In genomic region chr1:221292652-221293051, GRCh38 we compare ENCODE assay signal across 18 cellular contexts.
DNase-seq lines count a peak whose midpoint lies in the region; ATAC-seq lines count a peak whose summit lies in the region.
"Had no signal": no experiment of that assay in that cellular context is flagged by ENCODE, and none has a peak within 500 bp of the region (broad histone marks: within the 10 kb centered on the region; RNA-seq: fewer than 3 reads in every experiment).

No MANE protein-coding gene starts in this region.

- peak; percentile 69 for DNase-seq in ELF-1 (ENCODE audit: low read depth, low spot score)
- peak; percentile 48 for DNase-seq in SHP77 treated with DMSO at 0.1 percent for 48 hours (lab: John Stamatoyannopoulos, UW)
- DNase-seq in NAMALWA (ENCODE audit: low spot score): no peak
- no peak for DNase-seq in T-cell
- no peak for DNase-seq in activated CD8-positive, alpha-beta memory T cell treated with anti-CD3 and anti-CD28 coated beads, Interleukin-2, amount 10 ng/mL, durations not matched to agents 7 days and 5 days
- DNase-seq: CD8-positive, alpha-beta memory T cell; DMS79; HCEC 1CT; MM.1S; NCI-H1105; NCI-H1694 treated with DMSO at 0.1 percent for 48 hours; NCI-H774; OCI-M1; Right ventricle myocardium superior; SK-N-SH had no signal

- H3K9me3 ChIP-seq in HUES6 (ENCODE audit: control insufficient read depth, insufficient read depth, low read depth, low read length) (no peaks in the 10 kb centered on the region), iPS-15b (ENCODE audit: control insufficient read depth, insufficient read depth, low read length) (no peaks in the 10 kb centered on the region)
- H3K9me3 ChIP-seq: BLaER1, SK-N-SH had no signal

- peak overlapping the region; percentile 52; the same call in 1 of the 2 replicates for H3K27ac ChIP-seq in HUES6 (ENCODE audit: low read depth, low read length)
- H3K27ac ChIP-seq: BLaER1 had no signal

- no peak overlapping the region for H3K4me3 Mint-ChIP-seq in T-cell
- no peak overlapping the region for H3K4me3 Mint-ChIP-seq in activated CD8-positive, alpha-beta memory T cell treated with anti-CD3 and anti-CD28 coated beads, Interleukin-2, amount 10 ng/mL, durations not matched to agents 7 days and 5 days
- H3K4me3 Mint-ChIP-seq: CD8-positive, alpha-beta memory T cell had no signal

- H3K9ac ChIP-seq in HUES6 (ENCODE audit: low read length): no peak overlapping the region
- peak overlapping the region; percentile 19 for H3K9ac ChIP-seq in iPS-15b (ENCODE audit: low read depth, low read length)
- H3K9ac ChIP-seq: BLaER1, SK-N-SH had no signal

- CTCF ChIA-PET in T-cell (lab: Charles Lee): no interaction called here
- CTCF ChIA-PET in activated CD8-positive, alpha-beta memory T cell treated with anti-CD3 and anti-CD28 coated beads, Interleukin-2, amount 10 ng/mL, durations not matched to agents 7 days and 5 days (lab: Charles Lee): no interaction called here

- no peaks in the 10 kb centered on the region for H3K36me3 Mint-ChIP-seq in T-cell
- H3K36me3 Mint-ChIP-seq in activated CD8-positive, alpha-beta memory T cell treated with anti-CD3 and anti-CD28 coated beads, Interleukin-2, amount 10 ng/mL, durations not matched to agents 7 days and 5 days: no peaks in the 10 kb centered on the region
- H3K36me3 Mint-ChIP-seq: CD8-positive, alpha-beta memory T cell had no signal

- H3K27me3 ChIP-seq in HUES6 (ENCODE audit: control insufficient read depth, insufficient read depth, low read length) (no peaks in the 10 kb centered on the region), iPS-15b (ENCODE audit: control insufficient read depth, insufficient read depth, low read length) (no peaks in the 10 kb centered on the region)
- H3K27me3 ChIP-seq: BLaER1 had no signal

- POLR2A ChIA-PET in T-cell (lab: Charles Lee): no interaction called here

- H3K27me3 Mint-ChIP-seq in T-cell: peaks cover 0 to 4% of the 10 kb centered on the region in 2 donors
- no peaks in the 10 kb centered on the region for H3K27me3 Mint-ChIP-seq in activated CD8-positive, alpha-beta memory T cell treated with anti-CD3 and anti-CD28 coated beads, Interleukin-2, amount 10 ng/mL, durations not matched to agents 7 days and 5 days
- H3K27me3 Mint-ChIP-seq: CD8-positive, alpha-beta memory T cell had no signal

- ATAC-seq in T-cell (replicated peaks in 1 of 4): no peak
- no peak for ATAC-seq in activated CD8-positive, alpha-beta memory T cell treated with anti-CD3 and anti-CD28 coated beads, Interleukin-2, amount 10 ng/mL, durations not matched to agents 7 days and 5 days

- no peaks in the 10 kb centered on the region for H3K36me3 ChIP-seq in HUES6 (ENCODE audit: control insufficient read depth, insufficient read depth, low read length)
- no peaks in the 10 kb centered on the region for H3K36me3 ChIP-seq in iPS-15b (ENCODE audit: control insufficient read depth, insufficient read depth, low read length)
- H3K36me3 ChIP-seq: BLaER1 had no signal

- H3K4me1 Mint-ChIP-seq in T-cell: no peaks in the 10 kb centered on the region
- H3K4me1 Mint-ChIP-seq in activated CD8-positive, alpha-beta memory T cell treated with anti-CD3 and anti-CD28 coated beads, Interleukin-2, amount 10 ng/mL, durations not matched to agents 7 days and 5 days: no peaks in the 10 kb centered on the region
- H3K4me1 Mint-ChIP-seq: CD8-positive, alpha-beta memory T cell had no signal

- H3K4me3 ChIP-seq in HUES6 (ENCODE audit: low read depth, low read length): no peak overlapping the region
- no peak overlapping the region for H3K4me3 ChIP-seq in iPS-15b (ENCODE audit: low read depth, low read length)
- H3K4me3 ChIP-seq: BLaER1 had no signal

- no peak overlapping the region for H3K27ac Mint-ChIP-seq in T-cell
- no peak overlapping the region for H3K27ac Mint-ChIP-seq in activated CD8-positive, alpha-beta memory T cell treated with anti-CD3 and anti-CD28 coated beads, Interleukin-2, amount 10 ng/mL, durations not matched to agents 7 days and 5 days
- H3K27ac Mint-ChIP-seq: CD8-positive, alpha-beta memory T cell had no signal

- no peaks in the 10 kb centered on the region for H3K9me3 Mint-ChIP-seq in T-cell
- H3K9me3 Mint-ChIP-seq in activated CD8-positive, alpha-beta memory T cell treated with anti-CD3 and anti-CD28 coated beads, Interleukin-2, amount 10 ng/mL, durations not matched to agents 7 days and 5 days (ENCODE audit: low read depth): no peaks in the 10 kb centered on the region
- H3K9me3 Mint-ChIP-seq: CD8-positive, alpha-beta memory T cell had no signal

- H3K4me1 ChIP-seq in HUES6 (ENCODE audit: control insufficient read depth, insufficient read depth, low read length) (peaks cover 15% of the 10 kb centered on the region), iPS-15b (ENCODE audit: control insufficient read depth, insufficient read depth, low read length) (peaks cover 15% of the 10 kb centered on the region)
- H3K4me1 ChIP-seq: BLaER1 had no signal

Comparison
In these comparisons a context has a peak if more than half of its experiments do, and no peak if none do; other contexts are left out.
1. DNase-seq: peak in ELF-1 (single experiment) and SHP77 treated with DMSO at 0.1 percent for 48 hours (single experiment); none in NAMALWA (single experiment), T-cell (0 of 34) and activated CD8-positive, alpha-beta memory T cell treated with anti-CD3 and anti-CD28 coated beads, Interleukin-2, amount 10 ng/mL, durations not matched to agents 7 days and 5 days (single experiment).